ENCODE assay signal across 1 cellular context in genomic region chr9:69190086-69190865, GRCh38.
TF ChIP-seq lines count a peak whose summit lies in the region.

No MANE protein-coding gene starts in this region.

TF ChIP-seq in HepG2, 621 proteins besides CTCF, POLR2A, EP300 and RAD21 (continued from another document and continues in another):
- TF ChIP-seq, protein P1, sequence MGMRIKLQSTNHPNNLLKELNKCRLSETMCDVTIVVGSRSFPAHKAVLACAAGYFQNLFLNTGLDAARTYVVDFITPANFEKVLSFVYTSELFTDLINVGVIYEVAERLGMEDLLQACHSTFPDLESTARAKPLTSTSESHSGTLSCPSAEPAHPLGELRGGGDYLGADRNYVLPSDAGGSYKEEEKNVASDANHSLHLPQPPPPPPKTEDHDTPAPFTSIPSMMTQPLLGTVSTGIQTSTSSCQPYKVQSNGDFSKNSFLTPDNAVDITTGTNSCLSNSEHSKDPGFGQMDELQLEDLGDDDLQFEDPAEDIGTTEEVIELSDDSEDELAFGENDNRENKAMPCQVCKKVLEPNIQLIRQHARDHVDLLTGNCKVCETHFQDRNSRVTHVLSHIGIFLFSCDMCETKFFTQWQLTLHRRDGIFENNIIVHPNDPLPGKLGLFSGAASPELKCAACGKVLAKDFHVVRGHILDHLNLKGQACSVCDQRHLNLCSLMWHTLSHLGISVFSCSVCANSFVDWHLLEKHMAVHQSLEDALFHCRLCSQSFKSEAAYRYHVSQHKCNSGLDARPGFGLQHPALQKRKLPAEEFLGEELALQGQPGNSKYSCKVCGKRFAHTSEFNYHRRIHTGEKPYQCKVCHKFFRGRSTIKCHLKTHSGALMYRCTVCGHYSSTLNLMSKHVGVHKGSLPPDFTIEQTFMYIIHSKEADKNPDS (CRISPR knock-in tag; IDR thresholded peaks at IDR 0.05): no peak
- TF ChIP-seq ZNF703 (CRISPR knock-in tag; IDR thresholded peaks at IDR 0.05; ENCODE audit: borderline replicate concordance) (no peak), NFATC3 (CRISPR knock-in tag; IDR thresholded peaks at IDR 0.05) (no peak), ZNF292 (CRISPR knock-in tag; IDR thresholded peaks at IDR 0.05; ENCODE audit: borderline replicate concordance, low read depth) (no peak), FOXM1 (CRISPR knock-in tag; IDR thresholded peaks at IDR 0.05) (no peak), ZNF431 (CRISPR knock-in tag; IDR thresholded peaks at IDR 0.05; ENCODE audit: borderline replicate concordance, low read depth) (no peak), BCL6 (CRISPR knock-in tag; IDR thresholded peaks at IDR 0.05) (peak; percentile 92), DPF2 (CRISPR knock-in tag; IDR thresholded peaks at IDR 0.05; ENCODE audit: borderline replicate concordance, low read depth) (peak; percentile 77), BHLHE40 (IDR thresholded peaks at IDR 0.05; ENCODE audit: low read length) (no peak), SP4 (CRISPR knock-in tag; IDR thresholded peaks at IDR 0.05) (no peak; the same call in 1 of the 2 replicates), ZNF256 (CRISPR knock-in tag; conservative IDR thresholded peaks at IDR 0.05) (no peak), ZNF18 (CRISPR knock-in tag; IDR thresholded peaks at IDR 0.05; ENCODE audit: insufficient replicate concordance) (no peak), SMARCC2 (IDR thresholded peaks at IDR 0.05) (no peak), ZNF780A (CRISPR knock-in tag; IDR thresholded peaks at IDR 0.05) (no peak), CENPT (CRISPR knock-in tag; IDR thresholded peaks at IDR 0.05; ENCODE audit: low read depth) (no peak), MEIS2 (CRISPR knock-in tag; IDR thresholded peaks at IDR 0.05) (no peak), NFIB (CRISPR knock-in tag; IDR thresholded peaks at IDR 0.05; ENCODE audit: borderline replicate concordance) (no peak), SRSF9 (IDR thresholded peaks at IDR 0.05; ENCODE audit: borderline replicate concordance, insufficient read depth, low read depth, low read length, poor library complexity, severe bottlenecking) (no peak), TOPORS (CRISPR knock-in tag; IDR thresholded peaks at IDR 0.05) (no peak), POLR2G (IDR thresholded peaks at IDR 0.05; ENCODE audit: low read depth, low read length) (no peak), ZBTB7A (CRISPR knock-in tag; IDR thresholded peaks at IDR 0.05) (no peak), HNRNPK (IDR thresholded peaks at IDR 0.05; ENCODE audit: low read depth, low read length, poor library complexity, severe bottlenecking) (no peak), SP140L (CRISPR knock-in tag; IDR thresholded peaks at IDR 0.05; ENCODE audit: borderline replicate concordance) (no peak), KLF12 (CRISPR knock-in tag; IDR thresholded peaks at IDR 0.05; ENCODE audit: borderline replicate concordance) (no peak), ZNF883 (CRISPR knock-in tag; IDR thresholded peaks at IDR 0.05; ENCODE audit: not compliant biosample characterization) (no peak), PHF8 (CRISPR knock-in tag; IDR thresholded peaks at IDR 0.05) (no peak), THAP8 (CRISPR knock-in tag; IDR thresholded peaks at IDR 0.05; ENCODE audit: borderline replicate concordance) (no peak), TFAP4 (IDR thresholded peaks at IDR 0.05; ENCODE audit: borderline replicate concordance, low read depth) (0 out of 2 replicates have a peak, but pooled peaks have one; percentile 17), MTF2 (CRISPR knock-in tag; IDR thresholded peaks at IDR 0.05; ENCODE audit: borderline replicate concordance) (no peak)
- TF ChIP-seq, protein P2, sequence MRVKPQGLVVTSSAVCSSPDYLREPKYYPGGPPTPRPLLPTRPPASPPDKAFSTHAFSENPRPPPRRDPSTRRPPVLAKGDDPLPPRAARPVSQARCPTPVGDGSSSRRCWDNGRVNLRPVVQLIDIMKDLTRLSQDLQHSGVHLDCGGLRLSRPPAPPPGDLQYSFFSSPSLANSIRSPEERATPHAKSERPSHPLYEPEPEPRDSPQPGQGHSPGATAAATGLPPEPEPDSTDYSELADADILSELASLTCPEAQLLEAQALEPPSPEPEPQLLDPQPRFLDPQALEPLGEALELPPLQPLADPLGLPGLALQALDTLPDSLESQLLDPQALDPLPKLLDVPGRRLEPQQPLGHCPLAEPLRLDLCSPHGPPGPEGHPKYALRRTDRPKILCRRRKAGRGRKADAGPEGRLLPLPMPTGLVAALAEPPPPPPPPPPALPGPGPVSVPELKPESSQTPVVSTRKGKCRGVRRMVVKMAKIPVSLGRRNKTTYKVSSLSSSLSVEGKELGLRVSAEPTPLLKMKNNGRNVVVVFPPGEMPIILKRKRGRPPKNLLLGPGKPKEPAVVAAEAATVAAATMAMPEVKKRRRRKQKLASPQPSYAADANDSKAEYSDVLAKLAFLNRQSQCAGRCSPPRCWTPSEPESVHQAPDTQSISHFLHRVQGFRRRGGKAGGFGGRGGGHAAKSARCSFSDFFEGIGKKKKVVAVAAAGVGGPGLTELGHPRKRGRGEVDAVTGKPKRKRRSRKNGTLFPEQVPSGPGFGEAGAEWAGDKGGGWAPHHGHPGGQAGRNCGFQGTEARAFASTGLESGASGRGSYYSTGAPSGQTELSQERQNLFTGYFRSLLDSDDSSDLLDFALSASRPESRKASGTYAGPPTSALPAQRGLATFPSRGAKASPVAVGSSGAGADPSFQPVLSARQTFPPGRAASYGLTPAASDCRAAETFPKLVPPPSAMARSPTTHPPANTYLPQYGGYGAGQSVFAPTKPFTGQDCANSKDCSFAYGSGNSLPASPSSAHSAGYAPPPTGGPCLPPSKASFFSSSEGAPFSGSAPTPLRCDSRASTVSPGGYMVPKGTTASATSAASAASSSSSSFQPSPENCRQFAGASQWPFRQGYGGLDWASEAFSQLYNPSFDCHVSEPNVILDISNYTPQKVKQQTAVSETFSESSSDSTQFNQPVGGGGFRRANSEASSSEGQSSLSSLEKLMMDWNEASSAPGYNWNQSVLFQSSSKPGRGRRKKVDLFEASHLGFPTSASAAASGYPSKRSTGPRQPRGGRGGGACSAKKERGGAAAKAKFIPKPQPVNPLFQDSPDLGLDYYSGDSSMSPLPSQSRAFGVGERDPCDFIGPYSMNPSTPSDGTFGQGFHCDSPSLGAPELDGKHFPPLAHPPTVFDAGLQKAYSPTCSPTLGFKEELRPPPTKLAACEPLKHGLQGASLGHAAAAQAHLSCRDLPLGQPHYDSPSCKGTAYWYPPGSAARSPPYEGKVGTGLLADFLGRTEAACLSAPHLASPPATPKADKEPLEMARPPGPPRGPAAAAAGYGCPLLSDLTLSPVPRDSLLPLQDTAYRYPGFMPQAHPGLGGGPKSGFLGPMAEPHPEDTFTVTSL (CRISPR knock-in tag; IDR thresholded peaks at IDR 0.05; ENCODE audit: borderline replicate concordance): peak; percentile 73; the same call in 1 of the 2 replicates
- TF ChIP-seq, protein P3, sequence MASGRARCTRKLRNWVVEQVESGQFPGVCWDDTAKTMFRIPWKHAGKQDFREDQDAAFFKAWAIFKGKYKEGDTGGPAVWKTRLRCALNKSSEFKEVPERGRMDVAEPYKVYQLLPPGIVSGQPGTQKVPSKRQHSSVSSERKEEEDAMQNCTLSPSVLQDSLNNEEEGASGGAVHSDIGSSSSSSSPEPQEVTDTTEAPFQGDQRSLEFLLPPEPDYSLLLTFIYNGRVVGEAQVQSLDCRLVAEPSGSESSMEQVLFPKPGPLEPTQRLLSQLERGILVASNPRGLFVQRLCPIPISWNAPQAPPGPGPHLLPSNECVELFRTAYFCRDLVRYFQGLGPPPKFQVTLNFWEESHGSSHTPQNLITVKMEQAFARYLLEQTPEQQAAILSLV (CRISPR knock-in tag; IDR thresholded peaks at IDR 0.05; ENCODE audit: borderline replicate concordance): no peak
- TF ChIP-seq, protein P4, sequence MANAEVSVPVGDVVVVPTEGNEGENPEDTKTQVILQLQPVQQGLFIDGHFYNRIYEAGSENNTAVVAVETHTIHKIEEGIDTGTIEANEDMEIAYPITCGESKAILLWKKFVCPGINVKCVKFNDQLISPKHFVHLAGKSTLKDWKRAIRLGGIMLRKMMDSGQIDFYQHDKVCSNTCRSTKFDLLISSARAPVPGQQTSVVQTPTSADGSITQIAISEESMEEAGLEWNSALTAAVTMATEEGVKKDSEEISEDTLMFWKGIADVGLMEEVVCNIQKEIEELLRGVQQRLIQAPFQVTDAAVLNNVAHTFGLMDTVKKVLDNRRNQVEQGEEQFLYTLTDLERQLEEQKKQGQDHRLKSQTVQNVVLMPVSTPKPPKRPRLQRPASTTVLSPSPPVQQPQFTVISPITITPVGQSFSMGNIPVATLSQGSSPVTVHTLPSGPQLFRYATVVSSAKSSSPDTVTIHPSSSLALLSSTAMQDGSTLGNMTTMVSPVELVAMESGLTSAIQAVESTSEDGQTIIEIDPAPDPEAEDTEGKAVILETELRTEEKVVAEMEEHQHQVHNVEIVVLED (CRISPR knock-in tag; IDR thresholded peaks at IDR 0.05; ENCODE audit: borderline replicate concordance): no peak
- TF ChIP-seq, protein P5, sequence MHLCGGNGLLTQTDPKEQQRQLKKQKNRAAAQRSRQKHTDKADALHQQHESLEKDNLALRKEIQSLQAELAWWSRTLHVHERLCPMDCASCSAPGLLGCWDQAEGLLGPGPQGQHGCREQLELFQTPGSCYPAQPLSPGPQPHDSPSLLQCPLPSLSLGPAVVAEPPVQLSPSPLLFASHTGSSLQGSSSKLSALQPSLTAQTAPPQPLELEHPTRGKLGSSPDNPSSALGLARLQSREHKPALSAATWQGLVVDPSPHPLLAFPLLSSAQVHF (CRISPR knock-in tag; IDR thresholded peaks at IDR 0.05): no peak
- TF ChIP-seq, protein P6, sequence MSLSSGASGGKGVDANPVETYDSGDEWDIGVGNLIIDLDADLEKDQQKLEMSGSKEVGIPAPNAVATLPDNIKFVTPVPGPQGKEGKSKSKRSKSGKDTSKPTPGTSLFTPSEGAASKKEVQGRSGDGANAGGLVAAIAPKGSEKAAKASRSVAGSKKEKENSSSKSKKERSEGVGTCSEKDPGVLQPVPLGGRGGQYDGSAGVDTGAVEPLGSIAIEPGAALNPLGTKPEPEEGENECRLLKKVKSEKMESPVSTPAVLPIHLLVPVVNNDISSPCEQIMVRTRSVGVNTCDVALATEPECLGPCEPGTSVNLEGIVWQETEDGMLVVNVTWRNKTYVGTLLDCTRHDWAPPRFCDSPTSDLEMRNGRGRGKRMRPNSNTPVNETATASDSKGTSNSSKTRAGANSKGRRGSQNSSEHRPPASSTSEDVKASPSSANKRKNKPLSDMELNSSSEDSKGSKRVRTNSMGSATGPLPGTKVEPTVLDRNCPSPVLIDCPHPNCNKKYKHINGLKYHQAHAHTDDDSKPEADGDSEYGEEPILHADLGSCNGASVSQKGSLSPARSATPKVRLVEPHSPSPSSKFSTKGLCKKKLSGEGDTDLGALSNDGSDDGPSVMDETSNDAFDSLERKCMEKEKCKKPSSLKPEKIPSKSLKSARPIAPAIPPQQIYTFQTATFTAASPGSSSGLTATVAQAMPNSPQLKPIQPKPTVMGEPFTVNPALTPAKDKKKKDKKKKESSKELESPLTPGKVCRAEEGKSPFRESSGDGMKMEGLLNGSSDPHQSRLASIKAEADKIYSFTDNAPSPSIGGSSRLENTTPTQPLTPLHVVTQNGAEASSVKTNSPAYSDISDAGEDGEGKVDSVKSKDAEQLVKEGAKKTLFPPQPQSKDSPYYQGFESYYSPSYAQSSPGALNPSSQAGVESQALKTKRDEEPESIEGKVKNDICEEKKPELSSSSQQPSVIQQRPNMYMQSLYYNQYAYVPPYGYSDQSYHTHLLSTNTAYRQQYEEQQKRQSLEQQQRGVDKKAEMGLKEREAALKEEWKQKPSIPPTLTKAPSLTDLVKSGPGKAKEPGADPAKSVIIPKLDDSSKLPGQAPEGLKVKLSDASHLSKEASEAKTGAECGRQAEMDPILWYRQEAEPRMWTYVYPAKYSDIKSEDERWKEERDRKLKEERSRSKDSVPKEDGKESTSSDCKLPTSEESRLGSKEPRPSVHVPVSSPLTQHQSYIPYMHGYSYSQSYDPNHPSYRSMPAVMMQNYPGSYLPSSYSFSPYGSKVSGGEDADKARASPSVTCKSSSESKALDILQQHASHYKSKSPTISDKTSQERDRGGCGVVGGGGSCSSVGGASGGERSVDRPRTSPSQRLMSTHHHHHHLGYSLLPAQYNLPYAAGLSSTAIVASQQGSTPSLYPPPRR (CRISPR knock-in tag; IDR thresholded peaks at IDR 0.05; ENCODE audit: borderline replicate concordance): peak; percentile 92
- TF ChIP-seq, protein P7, sequence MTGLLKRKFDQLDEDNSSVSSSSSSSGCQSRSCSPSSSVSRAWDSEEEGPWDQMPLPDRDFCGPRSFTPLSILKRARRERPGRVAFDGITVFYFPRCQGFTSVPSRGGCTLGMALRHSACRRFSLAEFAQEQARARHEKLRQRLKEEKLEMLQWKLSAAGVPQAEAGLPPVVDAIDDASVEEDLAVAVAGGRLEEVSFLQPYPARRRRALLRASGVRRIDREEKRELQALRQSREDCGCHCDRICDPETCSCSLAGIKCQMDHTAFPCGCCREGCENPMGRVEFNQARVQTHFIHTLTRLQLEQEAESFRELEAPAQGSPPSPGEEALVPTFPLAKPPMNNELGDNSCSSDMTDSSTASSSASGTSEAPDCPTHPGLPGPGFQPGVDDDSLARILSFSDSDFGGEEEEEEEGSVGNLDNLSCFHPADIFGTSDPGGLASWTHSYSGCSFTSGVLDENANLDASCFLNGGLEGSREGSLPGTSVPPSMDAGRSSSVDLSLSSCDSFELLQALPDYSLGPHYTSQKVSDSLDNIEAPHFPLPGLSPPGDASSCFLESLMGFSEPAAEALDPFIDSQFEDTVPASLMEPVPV (CRISPR knock-in tag; IDR thresholded peaks at IDR 0.05): no peak
